8 cellular contexts compared by ENCODE assay signal in genomic region chr2:209208211-209208610, GRCh38.
DNase-seq lines count a peak whose midpoint lies in the region; ATAC-seq, FAIRE-seq and TF ChIP-seq lines count a peak whose summit lies in the region.

No MANE protein-coding gene starts in this region.

- no peaks in the 10 kb centered on the region for H3K9me3 Mint-ChIP-seq in T-helper 1 cell treated with Interleukin-12 subunit alpha and Interleukin-12 subunit beta and Interleukin-4 antibody, amounts not matched to agents 30 μg/mL and 1 μg/mL, for 36 hours
- H3K9me3 Mint-ChIP-seq in glutamatergic neuron (ENCODE audit: unreplicated experiment), result no peaks in the 10 kb centered on the region

- no peaks in the 10 kb centered on the region for H3K27me3 Mint-ChIP-seq in T-helper 1 cell treated with Interleukin-12 subunit alpha and Interleukin-12 subunit beta and Interleukin-4 antibody, amounts not matched to agents 30 μg/mL and 1 μg/mL, for 36 hours (ENCODE audit: low read depth)
- no peaks in the 10 kb centered on the region for H3K27me3 Mint-ChIP-seq in glutamatergic neuron (ENCODE audit: unreplicated experiment)

- TF ChIP-seq CTCF in D721Med (IDR thresholded peaks at IDR 0.05; ENCODE audit: insufficient read depth, missing control alignments) (peak; percentile 83), glutamatergic neuron (IDR thresholded peaks at IDR 0.05; ENCODE audit: partially characterized antibody, unreplicated experiment) (peak; percentile 81)

- peak overlapping the region; percentile 70 for H3K4me3 Mint-ChIP-seq in T-helper 1 cell treated with Interleukin-12 subunit alpha and Interleukin-12 subunit beta and Interleukin-4 antibody, amounts not matched to agents 30 μg/mL and 1 μg/mL, for 36 hours
- peak overlapping the region; percentile 84 for H3K4me3 Mint-ChIP-seq in glutamatergic neuron (ENCODE audit: unreplicated experiment)

- no peak overlapping the region for H3K27ac Mint-ChIP-seq in T-helper 1 cell treated with Interleukin-12 subunit alpha and Interleukin-12 subunit beta and Interleukin-4 antibody, amounts not matched to agents 30 μg/mL and 1 μg/mL, for 36 hours
- H3K27ac Mint-ChIP-seq in glutamatergic neuron (ENCODE audit: unreplicated experiment), result no peak overlapping the region

- peaks cover 5% of the 10 kb centered on the region for H3K4me1 Mint-ChIP-seq in T-helper 1 cell treated with Interleukin-12 subunit alpha and Interleukin-12 subunit beta and Interleukin-4 antibody, amounts not matched to agents 30 μg/mL and 1 μg/mL, for 36 hours (ENCODE audit: low read depth)
- H3K4me1 Mint-ChIP-seq in glutamatergic neuron (ENCODE audit: low read depth, unreplicated experiment), result no peaks in the 10 kb centered on the region

- FAIRE-seq in D721Med (lab: Jason Lieb, UNC), result peak; percentile 11

- peak; percentile 75 for ATAC-seq in GM19035 (IDR thresholded peaks at IDR 0.05; ENCODE audit: unreplicated experiment)
- ATAC-seq in HG03469 (IDR thresholded peaks at IDR 0.05; ENCODE audit: unreplicated experiment), result peak; percentile 53

- DNase-seq in D721Med (ENCODE audit: insufficient read length, low spot score), result no peak
- peak; percentile 72 for DNase-seq in glutamatergic neuron
- peak; percentile 48 for DNase-seq in superior temporal gyrus (ENCODE audit: extremely low spot score)
- no peak for DNase-seq in activated CD8-positive, alpha-beta memory T cell treated with anti-CD3 and anti-CD28 coated beads for 24 hours
- DNase-seq in H4 (ENCODE audit: low spot score), result no peak

- no peaks in the 10 kb centered on the region for H3K36me3 Mint-ChIP-seq in T-helper 1 cell treated with Interleukin-12 subunit alpha and Interleukin-12 subunit beta and Interleukin-4 antibody, amounts not matched to agents 30 μg/mL and 1 μg/mL, for 36 hours (ENCODE audit: low read depth)
- H3K36me3 Mint-ChIP-seq in glutamatergic neuron (ENCODE audit: unreplicated experiment), result no peaks in the 10 kb centered on the region

Comparison
In these comparisons a context has a peak if more than half of its experiments do, and no peak if none do; other contexts are left out.
1. DNase-seq: peak in glutamatergic neuron (single experiment) and superior temporal gyrus (single experiment); none in D721Med (single experiment), activated CD8-positive, alpha-beta memory T cell treated with anti-CD3 and anti-CD28 coated beads for 24 hours (single experiment) and H4 (single experiment).